Comparison of ENCODE assay signal across 28 cellular contexts in the genomic region with DNA sequence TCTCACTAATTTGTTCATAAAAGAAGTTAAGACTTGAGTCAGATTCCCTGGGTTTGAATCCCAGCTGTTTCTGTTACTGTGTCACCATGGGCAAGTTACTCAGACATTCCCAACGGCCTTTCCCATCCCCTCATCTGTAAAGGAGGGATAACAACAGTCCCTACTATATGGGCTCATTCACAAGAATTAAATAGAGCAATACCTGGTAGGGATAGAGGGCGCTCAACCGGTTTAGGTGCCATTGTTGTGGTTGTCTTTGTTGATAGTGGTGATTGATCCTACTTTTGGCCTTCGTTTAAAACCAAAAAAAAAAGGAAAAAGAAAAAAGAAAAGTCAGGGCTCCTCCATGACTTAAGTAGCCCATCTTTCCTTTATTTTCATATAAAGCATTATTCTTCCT.
"Had no signal": no experiment of that assay in that cellular context is flagged by ENCODE, and none has a peak within 500 bp of the region (broad histone marks: within the 10 kb centered on the region; RNA-seq: fewer than 3 reads in every experiment).

No MANE protein-coding gene starts in this region.

- H3K27me3 Mint-ChIP-seq: central memory CD8-positive, alpha-beta T cell; stimulated activated memory B cell treated with anti-CD40 and anti-IgM and Interleukin-4, amounts not matched to agents 10 μg/mL and 1 μg/mL and 100 μg/mL, for 72 hours had no signal

- H3K4me1 Mint-ChIP-seq: central memory CD8-positive, alpha-beta T cell; naive thymus-derived CD4-positive, alpha-beta T cell; stimulated activated memory B cell treated with anti-CD40 and anti-IgM and Interleukin-4, amounts not matched to agents 10 μg/mL and 1 μg/mL and 100 μg/mL, for 72 hours had no signal

- ATAC-seq: heart right ventricle; left lobe of liver; naive thymus-derived CD4-positive, alpha-beta T cell; right cardiac atrium; stimulated activated memory B cell treated with anti-CD40 and anti-IgM and Interleukin-4, amounts not matched to agents 10 μg/mL and 1 μg/mL and 100 μg/mL, for 72 hours; stimulated activated naive CD8-positive, alpha-beta T cell treated with anti-CD3 and anti-CD28 coated beads, Interleukin-15, Interleukin-2, amounts not matched to agents 100 U/mL and 50 U/mL, for 24 hours had no signal

- H3K27me3 ChIP-seq: esophagus squamous epithelium, heart right ventricle, sigmoid colon, tibial nerve, upper lobe of left lung had no signal

- H3K4me1 ChIP-seq: esophagus squamous epithelium, heart right ventricle, prostate gland, tibial nerve, upper lobe of left lung had no signal

- H3K27ac ChIP-seq: coronary artery, esophagus squamous epithelium, heart right ventricle, prostate gland, sigmoid colon, thoracic aorta, tibial nerve, upper lobe of left lung had no signal

- H3K4me3 Mint-ChIP-seq: central memory CD8-positive, alpha-beta T cell; naive thymus-derived CD4-positive, alpha-beta T cell; nephron; stimulated activated memory B cell treated with anti-CD40 and anti-IgM and Interleukin-4, amounts not matched to agents 10 μg/mL and 1 μg/mL and 100 μg/mL, for 72 hours had no signal

- DNase-seq: dermis blood vessel endothelial cell; effector memory CD4-positive, alpha-beta T cell; erythroblast; esophagus squamous epithelium; foreskin melanocyte; glutamatergic neuron; heart right ventricle; hippocampal formation; mesenchymal stem cell; midbrain; naive thymus-derived CD4-positive, alpha-beta T cell; nucleus accumbens; right cardiac atrium; sigmoid colon; stimulated activated CD4-positive, alpha-beta T cell treated with anti-CD3 and anti-CD28 coated beads, Interleukin-2, amount 100 ng/mL, for 24 hours; stimulated activated CD4-positive, alpha-beta T cell treated with anti-CD3 and anti-CD28 coated beads, Interleukin-4, amount 100 ng/mL, for 4 hours; stimulated activated naive CD8-positive, alpha-beta T cell treated with anti-CD3 and anti-CD28 coated beads, Interleukin-15, Interleukin-2, amounts not matched to agents 100 U/mL and 50 U/mL, for 24 hours; substantia nigra; upper lobe of left lung had no signal

- H3K9me3 ChIP-seq: esophagus squamous epithelium, prostate gland, sigmoid colon, thoracic aorta, tibial nerve, upper lobe of left lung had no signal

- H3K4me3 ChIP-seq: coronary artery, esophagus squamous epithelium, heart right ventricle, lung, prostate gland, sigmoid colon, thoracic aorta, tibial nerve, upper lobe of left lung had no signal

- H3K27ac Mint-ChIP-seq: naive thymus-derived CD4-positive, alpha-beta T cell; nephron; stimulated activated memory B cell treated with anti-CD40 and anti-IgM and Interleukin-4, amounts not matched to agents 10 μg/mL and 1 μg/mL and 100 μg/mL, for 72 hours had no signal

- H3K36me3 Mint-ChIP-seq: naive thymus-derived CD4-positive, alpha-beta T cell; stimulated activated memory B cell treated with anti-CD40 and anti-IgM and Interleukin-4, amounts not matched to agents 10 μg/mL and 1 μg/mL and 100 μg/mL, for 72 hours had no signal

- H3K9me3 Mint-ChIP-seq: nephron; stimulated activated memory B cell treated with anti-CD40 and anti-IgM and Interleukin-4, amounts not matched to agents 10 μg/mL and 1 μg/mL and 100 μg/mL, for 72 hours had no signal

- H3K36me3 ChIP-seq: esophagus squamous epithelium, heart right ventricle, prostate gland, sigmoid colon, thoracic aorta, tibial nerve, upper lobe of left lung had no signal
